In the genomic region with DNA sequence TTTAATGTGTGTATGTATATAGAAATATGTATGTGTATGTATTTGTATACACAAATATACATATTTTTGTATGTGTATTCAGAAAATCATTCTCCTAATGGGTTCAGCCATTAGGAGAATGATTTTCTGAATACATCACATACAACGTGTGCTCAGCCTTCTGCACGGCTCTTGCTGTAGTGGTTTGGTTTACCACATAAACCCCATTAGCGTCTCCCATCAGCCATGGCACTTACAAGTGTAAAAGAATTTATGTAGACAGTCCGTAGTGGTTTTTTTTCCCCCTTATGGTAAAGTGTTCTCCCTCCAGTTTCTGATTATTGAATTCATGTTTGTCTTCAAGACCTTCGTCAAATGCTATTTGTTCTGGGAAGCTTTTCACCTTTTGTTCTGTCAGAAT, we compare ENCODE assay signal across 38 cellular contexts. TPM values are rescaled to one million over a fixed set of nuclear protein-coding genes. Genes with fewer than 3 reads are reported as not detected.
"Had no signal": no experiment of that assay in that cellular context is flagged by ENCODE, and none has a peak within 500 bp of the region (broad histone marks: within the 10 kb centered on the region; RNA-seq: fewer than 3 reads in every experiment).

No MANE protein-coding gene starts in this region.

- H3K4me3 ChIP-seq: adrenal gland, ascending aorta, body of pancreas, breast epithelium, cardiac muscle cell had no signal

- H3K4me3 Mint-ChIP-seq: activated naive CD4-positive, alpha-beta T cell treated with anti-CD3 and anti-CD28 coated beads for 36 hours; activated naive CD4-positive, alpha-beta T cell treated with anti-CD3 and anti-CD28 coated beads, Interleukin-2, amount 10 ng/mL, durations not matched to agents 7 days and 5 days; activated naive CD4-positive, alpha-beta T cell treated with anti-CD3 and anti-CD28 coated beads, Interleukin-2, amount 50 U/mL, for 24 hours; activated naive CD8-positive, alpha-beta T cell; activated naive CD8-positive, alpha-beta T cell treated with anti-CD3 and anti-CD28 coated beads for 36 hours; activated naive CD8-positive, alpha-beta T cell treated with anti-CD3 and anti-CD28 coated beads, Interleukin-2, amount 10 ng/mL, durations not matched to agents 7 days and 5 days; activated naive CD8-positive, alpha-beta T cell treated with anti-CD3 and anti-CD28 coated beads, Interleukin-2, amount 50 U/mL, for 24 hours; activated T-cell treated with anti-CD3 and anti-CD28 coated beads, Interleukin-2, amount 50 U/mL, for 24 hours; activated T-cell treated with anti-CD3 and anti-CD28 coated beads, Interleukin-2, amount 50 U/mL, for 4 hours; activated T-cell treated with anti-CD3 and anti-CD28 coated beads, Interleukin-2, amount 50 U/mL, for 72 hours; activated T-helper 1 cell treated with anti-CD3 and anti-CD28 coated beads, Interleukin-12 subunit alpha, Interleukin-12 subunit beta, Interleukin-2, Interleukin-4 antibody, amounts not matched to agents 30 ng/mL and 10 ng/mL and 1 ng/mL, durations not matched to agents 14 hours and 24 hours and 36 hours; activated T-helper 17 cell treated with anti-CD3 and anti-CD28 coated beads, Interleukin-2, amount 50 U/mL, for 72 hours; brain; central memory CD8-positive, alpha-beta T cell had no signal

- H3K36me3 Mint-ChIP-seq: activated naive CD4-positive, alpha-beta T cell treated with anti-CD3 and anti-CD28 coated beads, Interleukin-2, amount 10 ng/mL, durations not matched to agents 7 days and 5 days; activated naive CD4-positive, alpha-beta T cell treated with anti-CD3 and anti-CD28 coated beads, Interleukin-2, amount 50 U/mL, for 24 hours; activated naive CD4-positive, alpha-beta T cell treated with anti-CD3 and anti-CD28 coated beads, Interleukin-2, amount 50 U/mL, for 72 hours; activated naive CD8-positive, alpha-beta T cell; activated naive CD8-positive, alpha-beta T cell treated with anti-CD3 and anti-CD28 coated beads for 36 hours; activated naive CD8-positive, alpha-beta T cell treated with anti-CD3 and anti-CD28 coated beads, Interleukin-2, amount 10 ng/mL, durations not matched to agents 7 days and 5 days; brain had no signal

- DNase-seq: activated effector memory CD4-positive, alpha-beta T cell treated with anti-CD3 and anti-CD28 coated beads, Interleukin-2, amount 50 U/mL, for 16 hours; activated effector memory CD4-positive, alpha-beta T cell treated with Interleukin-2 at 50 U/mL for 16 hours; activated gamma-delta T cell; activated gamma-delta T cell treated with Interleukin-2 at 50 U/mL for 16 hours; activated naive CD4-positive, alpha-beta T cell; activated naive CD4-positive, alpha-beta T cell treated with anti-CD3 and anti-CD28 coated beads for 36 hours; activated naive CD4-positive, alpha-beta T cell treated with anti-CD3 and anti-CD28 coated beads, Interleukin-2, amount 10 ng/mL, durations not matched to agents 7 days and 5 days; activated naive CD4-positive, alpha-beta T cell treated with anti-CD3 and anti-CD28 coated beads, Interleukin-2, amount 50 U/mL, for 16 hours; activated naive CD4-positive, alpha-beta T cell treated with Interleukin-2 at 50 U/mL for 16 hours; activated naive CD8-positive, alpha-beta T cell treated with anti-CD3 and anti-CD28 coated beads for 36 hours; activated naive CD8-positive, alpha-beta T cell treated with anti-CD3 and anti-CD28 coated beads, Interleukin-2, amount 10 ng/mL, durations not matched to agents 7 days and 5 days; activated naive CD8-positive, alpha-beta T cell treated with anti-CD3 and anti-CD28 coated beads, Interleukin-2, amount 50 U/mL, for 24 hours; activated T-cell treated with anti-CD3 and anti-CD28 coated beads, Interleukin-2, amount 50 U/mL, for 24 hours; activated T-cell treated with anti-CD3 and anti-CD28 coated beads, Interleukin-2, amount 50 U/mL, for 4 hours; activated T-cell treated with anti-CD3 and anti-CD28 coated beads, Interleukin-2, amount 50 U/mL, for 48 hours; activated T-cell treated with anti-CD3 and anti-CD28 coated beads, Interleukin-2, amount 50 U/mL, for 72 hours; adrenal gland; amniotic stem cell; amygdala; anterior cingulate cortex; aorta; body of pancreas; brain microvascular endothelial cell; caudate nucleus; central memory CD4-positive, alpha-beta T cell; cerebellar nuclear complex had no signal

- H3K27ac ChIP-seq: adrenal gland, ascending aorta, body of pancreas, brain microvascular endothelial cell, breast epithelium, cardiac muscle cell had no signal

- ATAC-seq: activated naive CD4-positive, alpha-beta T cell treated with anti-CD3 and anti-CD28 coated beads, Interleukin-2, amount 50 U/mL, for 72 hours; activated naive CD8-positive, alpha-beta T cell treated with anti-CD3 and anti-CD28 coated beads, Interleukin-2, amount 50 U/mL, for 24 hours; activated T-cell treated with anti-CD3 and anti-CD28 coated beads, Interleukin-2, amount 50 U/mL, for 4 hours; activated T-cell treated with anti-CD3 and anti-CD28 coated beads, Interleukin-2, amount 50 U/mL, for 72 hours; activated T-helper 17 cell treated with anti-CD3 and anti-CD28 coated beads, Interleukin-2, amount 50 U/mL, for 72 hours; body of pancreas had no signal

- H3K9me3 ChIP-seq: adrenal gland, ascending aorta, breast epithelium had no signal

- H3K27ac Mint-ChIP-seq: activated naive CD4-positive, alpha-beta T cell treated with anti-CD3 and anti-CD28 coated beads for 36 hours; activated naive CD4-positive, alpha-beta T cell treated with anti-CD3 and anti-CD28 coated beads, Interleukin-2, amount 10 ng/mL, durations not matched to agents 7 days and 5 days; activated naive CD4-positive, alpha-beta T cell treated with anti-CD3 and anti-CD28 coated beads, Interleukin-2, amount 50 U/mL, for 24 hours; activated naive CD4-positive, alpha-beta T cell treated with anti-CD3 and anti-CD28 coated beads, Interleukin-2, amount 50 U/mL, for 72 hours; activated naive CD8-positive, alpha-beta T cell; activated naive CD8-positive, alpha-beta T cell treated with anti-CD3 and anti-CD28 coated beads for 36 hours; activated naive CD8-positive, alpha-beta T cell treated with anti-CD3 and anti-CD28 coated beads, Interleukin-2, amount 10 ng/mL, durations not matched to agents 7 days and 5 days; activated naive CD8-positive, alpha-beta T cell treated with anti-CD3 and anti-CD28 coated beads, Interleukin-2, amount 50 U/mL, for 24 hours; activated T-cell treated with anti-CD3 and anti-CD28 coated beads, Interleukin-2, amount 50 U/mL, for 24 hours; activated T-cell treated with anti-CD3 and anti-CD28 coated beads, Interleukin-2, amount 50 U/mL, for 72 hours; activated T-helper 1 cell treated with anti-CD3 and anti-CD28 coated beads, Interleukin-12 subunit alpha, Interleukin-12 subunit beta, Interleukin-2, Interleukin-4 antibody, amounts not matched to agents 30 ng/mL and 10 ng/mL and 1 ng/mL, durations not matched to agents 14 hours and 24 hours and 36 hours; activated T-helper 17 cell treated with anti-CD3 and anti-CD28 coated beads, Interleukin-2, amount 50 U/mL, for 72 hours; activated T-helper 2 cell treated with anti-CD3 and anti-CD28 coated beads, Interferon-gamma antibody, Interleukin-2, Interleukin-4, amounts not matched to agents 10 μg/mL and 5 μg/mL and 100 μg/mL, durations not matched to agents 14 hours and 24 hours and 36 hours; brain had no signal

- H3K27me3 ChIP-seq: adrenal gland, ascending aorta, body of pancreas, brain microvascular endothelial cell, breast epithelium, cardiac muscle cell had no signal

- H3K4me1 Mint-ChIP-seq: activated naive CD4-positive, alpha-beta T cell treated with anti-CD3 and anti-CD28 coated beads, Interleukin-2, amount 10 ng/mL, durations not matched to agents 7 days and 5 days; activated naive CD4-positive, alpha-beta T cell treated with anti-CD3 and anti-CD28 coated beads, Interleukin-2, amount 50 U/mL, for 24 hours; activated naive CD8-positive, alpha-beta T cell treated with anti-CD3 and anti-CD28 coated beads for 36 hours; activated naive CD8-positive, alpha-beta T cell treated with anti-CD3 and anti-CD28 coated beads, Interleukin-2, amount 50 U/mL, for 24 hours; activated T-helper 17 cell treated with anti-CD3 and anti-CD28 coated beads, Interleukin-2, amount 50 U/mL, for 72 hours; brain; central memory CD8-positive, alpha-beta T cell had no signal

- H3K9me3 Mint-ChIP-seq: activated naive CD4-positive, alpha-beta T cell treated with anti-CD3 and anti-CD28 coated beads, Interleukin-2, amount 10 ng/mL, durations not matched to agents 7 days and 5 days; activated naive CD4-positive, alpha-beta T cell treated with anti-CD3 and anti-CD28 coated beads, Interleukin-2, amount 50 U/mL, for 24 hours; activated naive CD8-positive, alpha-beta T cell treated with anti-CD3 and anti-CD28 coated beads for 36 hours; activated naive CD8-positive, alpha-beta T cell treated with anti-CD3 and anti-CD28 coated beads, Interleukin-2, amount 10 ng/mL, durations not matched to agents 7 days and 5 days; activated naive CD8-positive, alpha-beta T cell treated with anti-CD3 and anti-CD28 coated beads, Interleukin-2, amount 50 U/mL, for 24 hours; activated T-cell treated with anti-CD3 and anti-CD28 coated beads, Interleukin-2, amount 50 U/mL, for 24 hours; activated T-cell treated with anti-CD3 and anti-CD28 coated beads, Interleukin-2, amount 50 U/mL, for 4 hours; activated T-helper 1 cell treated with anti-CD3 and anti-CD28 coated beads, Interleukin-12 subunit alpha, Interleukin-12 subunit beta, Interleukin-2, Interleukin-4 antibody, amounts not matched to agents 30 ng/mL and 10 ng/mL and 1 ng/mL, durations not matched to agents 14 hours and 24 hours and 36 hours; activated T-helper 17 cell treated with anti-CD3 and anti-CD28 coated beads, Interleukin-2, amount 50 U/mL, for 72 hours; activated T-helper 2 cell treated with anti-CD3 and anti-CD28 coated beads, Interferon-gamma antibody, Interleukin-2, Interleukin-4, amounts not matched to agents 10 μg/mL and 5 μg/mL and 100 μg/mL, durations not matched to agents 14 hours and 24 hours and 36 hours; central memory CD8-positive, alpha-beta T cell had no signal

- H3K27me3 Mint-ChIP-seq: brain had no signal

- H3K36me3 ChIP-seq: adrenal gland, ascending aorta, brain microvascular endothelial cell, breast epithelium, cardiac muscle cell had no signal

- H3K4me1 ChIP-seq: adrenal gland, ascending aorta, body of pancreas, breast epithelium had no signal

RNA-seq across cellular contexts. Expression of gene ATP8A2, which starts 38.2 kb away (rescaled TPM):
- total RNA-seq: bronchial epithelial cell had no signal
